Comparison of ENCODE assay signal across 1 cellular context in genomic region chr17:75762513-75763268, GRCh38.
TF ChIP-seq lines count a peak whose summit lies in the region.

No MANE protein-coding gene starts in this region.

TF ChIP-seq in IMR-90, 13 proteins besides CTCF, POLR2A, EP300 and RAD21:
- no peak for TF ChIP-seq FOS (IDR thresholded peaks at IDR 0.05; ENCODE audit: low read depth, low read length)
- TF ChIP-seq SMC3 (IDR thresholded peaks at IDR 0.05; ENCODE audit: low read depth, low read length): no peak
- no peak for TF ChIP-seq CEBPB (IDR thresholded peaks at IDR 0.05; ENCODE audit: low read depth, low read length)
- TF ChIP-seq NFE2L2 (IDR thresholded peaks at IDR 0.05; ENCODE audit: low read depth, low read length): no peak
- no peak for TF ChIP-seq MAFK (IDR thresholded peaks at IDR 0.05; ENCODE audit: low read depth, low read length)
- TF ChIP-seq ELK1 (IDR thresholded peaks at IDR 0.05; ENCODE audit: borderline replicate concordance, low read depth, low read length): no peak
- TF ChIP-seq CHD1 (IDR thresholded peaks at IDR 0.05; ENCODE audit: low read depth, low read length): no peak
- no peak for TF ChIP-seq BHLHE40 (IDR thresholded peaks at IDR 0.05; ENCODE audit: low read depth, low read length)
